ENCODE assay signal across 27 cellular contexts in the genomic region with DNA sequence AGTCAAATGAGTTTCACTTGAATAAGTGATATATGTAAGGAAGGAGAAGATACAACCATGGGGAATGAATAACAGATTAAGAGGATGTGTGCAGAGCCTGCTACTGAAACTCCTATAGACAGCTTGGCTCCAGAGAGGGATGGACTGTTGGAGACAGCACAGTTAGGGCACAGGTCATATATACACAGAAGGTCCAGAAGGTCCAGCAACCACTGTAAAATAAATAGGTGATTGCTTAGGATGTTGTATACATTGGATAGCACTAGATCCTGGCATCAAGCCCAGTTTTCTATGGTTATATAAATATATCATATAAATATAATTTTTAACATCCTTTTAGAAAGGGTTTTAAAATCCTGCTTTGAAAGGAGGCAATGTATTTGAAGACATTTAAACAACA.
"Had no signal": no experiment of that assay in that cellular context is flagged by ENCODE, and none has a peak within 500 bp of the region (broad histone marks: within the 10 kb centered on the region; RNA-seq: fewer than 3 reads in every experiment).

No MANE protein-coding gene starts in this region.

- H3K27me3 ChIP-seq: colonic mucosa, foreskin keratinocyte, gastroesophageal sphincter, heart left ventricle, hepatocyte, suprapubic skin, transverse colon, upper lobe of right lung, uterus had no signal

- H2AFZ ChIP-seq: hepatocyte had no signal

- H3K9me3 ChIP-seq: colonic mucosa, gastroesophageal sphincter, heart left ventricle, lower lobe of right lung, psoas muscle, suprapubic skin, transverse colon, upper lobe of right lung, uterus had no signal

- H3K4me2 ChIP-seq: hepatocyte had no signal

- DNase-seq: colonic mucosa; effector CD8-positive, alpha-beta T cell; endodermal cell; foreskin keratinocyte; heart left ventricle; islet precursor cell; kidney glomerular epithelial cell; left ventricle myocardium superior; lower lobe of right lung; naive thymus-derived CD4-positive, alpha-beta T cell; nephron progenitor cell; nucleus accumbens; psoas muscle; right cardiac atrium; stimulated activated CD4-positive, alpha-beta T cell treated with anti-CD3 and anti-CD28 coated beads, Interleukin-15, amount 100 ng/mL, for 24 hours; stimulated activated CD4-positive, alpha-beta T cell treated with anti-CD3 and anti-CD28 coated beads, Interleukin-2, amount 100 ng/mL, for 48 hours; stimulated activated naive B cell treated with anti-CD40 and anti-IgM and Interleukin-4, amounts not matched to agents 10 μg/mL and 1 μg/mL and 100 μg/mL, for 72 hours; stimulated activated naive CD8-positive, alpha-beta T cell treated with anti-CD3 and anti-CD28 coated beads, Interleukin-15, amount 100 ng/mL, for 72 hours; transverse colon; upper lobe of right lung; uterus had no signal

- H3K27ac ChIP-seq: colonic mucosa, epithelial cell of prostate, foreskin keratinocyte, gastroesophageal sphincter, heart left ventricle, hepatocyte, lower lobe of right lung, psoas muscle, skin epidermis, suprapubic skin, transverse colon, upper lobe of right lung, uterus had no signal

- H3K4me1 ChIP-seq: colonic mucosa, foreskin keratinocyte, heart left ventricle, lower lobe of right lung, psoas muscle, suprapubic skin, upper lobe of right lung, uterus had no signal

- H3K4me3 ChIP-seq: colonic mucosa, gastroesophageal sphincter, heart left ventricle, hepatocyte, lower lobe of right lung, psoas muscle, skin epidermis, suprapubic skin, transverse colon, upper lobe of right lung, uterus had no signal

- ATAC-seq: esophagus mucosa; foreskin keratinocyte; gastroesophageal sphincter; heart left ventricle; left ventricle myocardium superior; lower lobe of right lung; naive thymus-derived CD4-positive, alpha-beta T cell; psoas muscle; right cardiac atrium; stimulated activated naive B cell treated with anti-CD40 and anti-IgM and Interleukin-4, amounts not matched to agents 10 μg/mL and 1 μg/mL and 100 μg/mL, for 72 hours; stimulated activated naive CD8-positive, alpha-beta T cell treated with anti-CD3 and anti-CD28 coated beads, Interleukin-15, amount 100 ng/mL, for 72 hours; upper lobe of right lung had no signal

- H3K79me2 ChIP-seq: hepatocyte had no signal

- H3K36me3 ChIP-seq: colonic mucosa, gastroesophageal sphincter, lower lobe of right lung, suprapubic skin, transverse colon, upper lobe of right lung, uterus had no signal
